Comparison of ENCODE assay signal across 2 cellular contexts in the genomic region with DNA sequence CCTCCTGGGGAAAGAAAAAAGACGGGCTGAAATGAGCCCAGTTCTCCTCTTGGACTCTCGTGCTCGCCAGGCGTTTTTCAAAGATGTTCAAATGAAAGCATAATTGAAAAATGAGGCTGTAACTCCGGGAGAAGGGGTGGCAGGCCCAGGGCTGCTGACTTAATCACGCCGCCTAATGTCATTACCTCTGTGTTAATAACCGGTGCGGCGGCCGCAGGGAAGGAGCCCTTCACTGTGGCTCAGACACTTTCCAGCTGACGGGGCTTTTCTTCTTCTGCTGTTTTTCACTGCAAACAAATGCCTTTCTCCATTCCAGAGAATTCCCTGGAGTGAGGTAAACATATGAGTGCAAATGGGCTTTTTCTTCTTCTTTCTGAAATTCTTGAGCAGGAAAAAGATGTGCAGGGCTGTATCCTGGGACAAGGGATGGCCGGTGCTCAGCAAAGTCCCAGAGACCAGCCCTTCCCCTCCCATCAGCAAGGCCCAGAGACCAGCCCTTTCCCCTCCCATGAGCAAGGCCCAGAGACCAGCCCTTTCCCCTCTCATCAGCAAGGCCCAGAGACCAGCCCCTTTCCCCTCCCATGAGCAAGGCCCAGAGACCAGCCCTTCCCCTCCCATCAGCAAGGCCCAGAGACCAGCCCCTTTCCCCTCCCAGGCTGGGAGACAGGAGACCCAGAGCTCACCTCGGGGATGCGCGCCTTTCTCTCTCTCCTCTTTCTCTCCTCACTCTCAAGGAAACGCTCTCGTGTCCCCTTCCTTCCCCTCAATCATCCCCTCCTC.
TF ChIP-seq lines count a peak whose summit lies in the region.

No MANE protein-coding gene starts in this region.

TF ChIP-seq in GM23338, 12 proteins besides CTCF, POLR2A, EP300 and RAD21:
- TF ChIP-seq, protein P1, sequence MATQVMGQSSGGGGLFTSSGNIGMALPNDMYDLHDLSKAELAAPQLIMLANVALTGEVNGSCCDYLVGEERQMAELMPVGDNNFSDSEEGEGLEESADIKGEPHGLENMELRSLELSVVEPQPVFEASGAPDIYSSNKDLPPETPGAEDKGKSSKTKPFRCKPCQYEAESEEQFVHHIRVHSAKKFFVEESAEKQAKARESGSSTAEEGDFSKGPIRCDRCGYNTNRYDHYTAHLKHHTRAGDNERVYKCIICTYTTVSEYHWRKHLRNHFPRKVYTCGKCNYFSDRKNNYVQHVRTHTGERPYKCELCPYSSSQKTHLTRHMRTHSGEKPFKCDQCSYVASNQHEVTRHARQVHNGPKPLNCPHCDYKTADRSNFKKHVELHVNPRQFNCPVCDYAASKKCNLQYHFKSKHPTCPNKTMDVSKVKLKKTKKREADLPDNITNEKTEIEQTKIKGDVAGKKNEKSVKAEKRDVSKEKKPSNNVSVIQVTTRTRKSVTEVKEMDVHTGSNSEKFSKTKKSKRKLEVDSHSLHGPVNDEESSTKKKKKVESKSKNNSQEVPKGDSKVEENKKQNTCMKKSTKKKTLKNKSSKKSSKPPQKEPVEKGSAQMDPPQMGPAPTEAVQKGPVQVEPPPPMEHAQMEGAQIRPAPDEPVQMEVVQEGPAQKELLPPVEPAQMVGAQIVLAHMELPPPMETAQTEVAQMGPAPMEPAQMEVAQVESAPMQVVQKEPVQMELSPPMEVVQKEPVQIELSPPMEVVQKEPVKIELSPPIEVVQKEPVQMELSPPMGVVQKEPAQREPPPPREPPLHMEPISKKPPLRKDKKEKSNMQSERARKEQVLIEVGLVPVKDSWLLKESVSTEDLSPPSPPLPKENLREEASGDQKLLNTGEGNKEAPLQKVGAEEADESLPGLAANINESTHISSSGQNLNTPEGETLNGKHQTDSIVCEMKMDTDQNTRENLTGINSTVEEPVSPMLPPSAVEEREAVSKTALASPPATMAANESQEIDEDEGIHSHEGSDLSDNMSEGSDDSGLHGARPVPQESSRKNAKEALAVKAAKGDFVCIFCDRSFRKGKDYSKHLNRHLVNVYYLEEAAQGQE (IDR thresholded peaks at IDR 0.05; ENCODE audit: unreplicated experiment): no peak
- TF ChIP-seq, protein P2, sequence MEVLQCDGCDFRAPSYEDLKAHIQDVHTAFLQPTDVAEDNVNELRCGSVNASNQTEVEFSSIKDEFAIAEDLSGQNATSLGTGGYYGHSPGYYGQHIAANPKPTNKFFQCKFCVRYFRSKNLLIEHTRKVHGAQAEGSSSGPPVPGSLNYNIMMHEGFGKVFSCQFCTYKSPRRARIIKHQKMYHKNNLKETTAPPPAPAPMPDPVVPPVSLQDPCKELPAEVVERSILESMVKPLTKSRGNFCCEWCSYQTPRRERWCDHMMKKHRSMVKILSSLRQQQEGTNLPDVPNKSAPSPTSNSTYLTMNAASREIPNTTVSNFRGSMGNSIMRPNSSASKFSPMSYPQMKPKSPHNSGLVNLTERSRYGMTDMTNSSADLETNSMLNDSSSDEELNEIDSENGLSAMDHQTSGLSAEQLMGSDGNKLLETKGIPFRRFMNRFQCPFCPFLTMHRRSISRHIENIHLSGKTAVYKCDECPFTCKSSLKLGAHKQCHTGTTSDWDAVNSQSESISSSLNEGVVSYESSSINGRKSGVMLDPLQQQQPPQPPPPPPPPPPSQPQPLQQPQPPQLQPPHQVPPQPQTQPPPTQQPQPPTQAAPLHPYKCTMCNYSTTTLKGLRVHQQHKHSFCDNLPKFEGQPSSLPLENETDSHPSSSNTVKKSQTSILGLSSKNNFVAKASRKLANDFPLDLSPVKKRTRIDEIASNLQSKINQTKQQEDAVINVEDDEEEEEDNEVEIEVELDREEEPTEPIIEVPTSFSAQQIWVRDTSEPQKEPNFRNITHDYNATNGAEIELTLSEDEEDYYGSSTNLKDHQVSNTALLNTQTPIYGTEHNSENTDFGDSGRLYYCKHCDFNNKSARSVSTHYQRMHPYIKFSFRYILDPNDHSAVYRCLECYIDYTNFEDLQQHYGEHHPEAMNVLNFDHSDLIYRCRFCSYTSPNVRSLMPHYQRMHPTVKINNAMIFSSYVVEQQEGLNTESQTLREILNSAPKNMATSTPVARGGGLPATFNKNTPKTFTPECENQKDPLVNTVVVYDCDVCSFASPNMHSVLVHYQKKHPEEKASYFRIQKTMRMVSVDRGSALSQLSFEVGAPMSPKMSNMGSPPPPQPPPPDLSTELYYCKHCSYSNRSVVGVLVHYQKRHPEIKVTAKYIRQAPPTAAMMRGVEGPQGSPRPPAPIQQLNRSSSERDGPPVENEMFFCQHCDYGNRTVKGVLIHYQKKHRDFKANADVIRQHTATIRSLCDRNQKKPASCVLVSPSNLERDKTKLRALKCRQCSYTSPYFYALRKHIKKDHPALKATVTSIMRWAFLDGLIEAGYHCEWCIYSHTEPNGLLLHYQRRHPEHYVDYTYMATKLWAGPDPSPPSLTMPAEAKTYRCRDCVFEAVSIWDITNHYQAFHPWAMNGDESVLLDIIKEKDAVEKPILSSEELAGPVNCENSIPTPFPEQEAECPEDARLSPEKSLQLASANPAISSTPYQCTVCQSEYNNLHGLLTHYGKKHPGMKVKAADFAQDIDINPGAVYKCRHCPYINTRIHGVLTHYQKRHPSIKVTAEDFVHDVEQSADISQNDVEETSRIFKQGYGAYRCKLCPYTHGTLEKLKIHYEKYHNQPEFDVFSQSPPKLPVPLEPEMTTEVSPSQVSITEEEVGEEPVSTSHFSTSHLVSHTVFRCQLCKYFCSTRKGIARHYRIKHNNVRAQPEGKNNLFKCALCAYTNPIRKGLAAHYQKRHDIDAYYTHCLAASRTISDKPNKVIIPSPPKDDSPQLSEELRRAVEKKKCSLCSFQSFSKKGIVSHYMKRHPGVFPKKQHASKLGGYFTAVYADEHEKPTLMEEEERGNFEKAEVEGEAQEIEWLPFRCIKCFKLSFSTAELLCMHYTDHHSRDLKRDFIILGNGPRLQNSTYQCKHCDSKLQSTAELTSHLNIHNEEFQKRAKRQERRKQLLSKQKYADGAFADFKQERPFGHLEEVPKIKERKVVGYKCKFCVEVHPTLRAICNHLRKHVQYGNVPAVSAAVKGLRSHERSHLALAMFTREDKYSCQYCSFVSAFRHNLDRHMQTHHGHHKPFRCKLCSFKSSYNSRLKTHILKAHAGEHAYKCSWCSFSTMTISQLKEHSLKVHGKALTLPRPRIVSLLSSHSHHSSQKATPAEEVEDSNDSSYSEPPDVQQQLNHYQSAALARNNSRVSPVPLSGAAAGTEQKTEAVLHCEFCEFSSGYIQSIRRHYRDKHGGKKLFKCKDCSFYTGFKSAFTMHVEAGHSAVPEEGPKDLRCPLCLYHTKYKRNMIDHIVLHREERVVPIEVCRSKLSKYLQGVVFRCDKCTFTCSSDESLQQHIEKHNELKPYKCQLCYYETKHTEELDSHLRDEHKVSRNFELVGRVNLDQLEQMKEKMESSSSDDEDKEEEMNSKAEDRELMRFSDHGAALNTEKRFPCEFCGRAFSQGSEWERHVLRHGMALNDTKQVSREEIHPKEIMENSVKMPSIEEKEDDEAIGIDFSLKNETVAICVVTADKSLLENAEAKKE (CRISPR knock-in tag; IDR thresholded peaks at IDR 0.05): no peak
- TF ChIP-seq EZH2phosphoT487 (IDR thresholded peaks at IDR 0.05; ENCODE audit: unreplicated experiment): no peak

TF ChIP-seq in SK-N-SH treated with all-trans-retinoic acid at 6 μM for 48 hours, 23 proteins besides CTCF, POLR2A, EP300 and RAD21:
- no peak for TF ChIP-seq ZNF565 (CRISPR knock-in tag; conservative IDR thresholded peaks at IDR 0.05; ENCODE audit: low read depth)
- TF ChIP-seq ZFP30 (CRISPR knock-in tag; IDR thresholded peaks at IDR 0.05): no peak
- TF ChIP-seq CSDC2 (CRISPR knock-in tag; IDR thresholded peaks at IDR 0.05): no peak
- TF ChIP-seq TCF4 (CRISPR knock-in tag; IDR thresholded peaks at IDR 0.05; ENCODE audit: borderline replicate concordance): no peak
- TF ChIP-seq, protein P3, sequence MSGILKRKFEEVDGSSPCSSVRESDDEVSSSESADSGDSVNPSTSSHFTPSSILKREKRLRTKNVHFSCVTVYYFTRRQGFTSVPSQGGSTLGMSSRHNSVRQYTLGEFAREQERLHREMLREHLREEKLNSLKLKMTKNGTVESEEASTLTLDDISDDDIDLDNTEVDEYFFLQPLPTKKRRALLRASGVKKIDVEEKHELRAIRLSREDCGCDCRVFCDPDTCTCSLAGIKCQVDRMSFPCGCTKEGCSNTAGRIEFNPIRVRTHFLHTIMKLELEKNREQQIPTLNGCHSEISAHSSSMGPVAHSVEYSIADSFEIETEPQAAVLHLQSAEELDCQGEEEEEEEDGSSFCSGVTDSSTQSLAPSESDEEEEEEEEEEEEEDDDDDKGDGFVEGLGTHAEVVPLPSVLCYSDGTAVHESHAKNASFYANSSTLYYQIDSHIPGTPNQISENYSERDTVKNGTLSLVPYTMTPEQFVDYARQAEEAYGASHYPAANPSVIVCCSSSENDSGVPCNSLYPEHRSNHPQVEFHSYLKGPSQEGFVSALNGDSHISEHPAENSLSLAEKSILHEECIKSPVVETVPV (CRISPR knock-in tag; IDR thresholded peaks at IDR 0.05): no peak
- no peak for TF ChIP-seq ARNTL (CRISPR knock-in tag; IDR thresholded peaks at IDR 0.05; ENCODE audit: borderline replicate concordance, low read depth)
- no peak for TF ChIP-seq ISL1 (CRISPR knock-in tag; IDR thresholded peaks at IDR 0.05)
- TF ChIP-seq ESRRG (CRISPR knock-in tag; IDR thresholded peaks at IDR 0.05): no peak
- no peak for TF ChIP-seq ZFP3 (CRISPR knock-in tag; IDR thresholded peaks at IDR 0.05)
- no peak for TF ChIP-seq RARB (CRISPR knock-in tag; IDR thresholded peaks at IDR 0.05)
- TF ChIP-seq BACH2 (CRISPR knock-in tag; IDR thresholded peaks at IDR 0.05; ENCODE audit: borderline replicate concordance): no peak
